ENCODE assay signal across 16 cellular contexts in genomic region chr3:18712713-18713575, GRCh38.
DNase-seq lines count a peak whose midpoint lies in the region; ATAC-seq and TF ChIP-seq lines count a peak whose summit lies in the region.
"Had no signal": no experiment of that assay in that cellular context is flagged by ENCODE, and none has a peak within 500 bp of the region (broad histone marks: within the 10 kb centered on the region; RNA-seq: fewer than 3 reads in every experiment).

No MANE protein-coding gene starts in this region.

- no peaks in the 10 kb centered on the region for H3K4me1 Mint-ChIP-seq in GM23338
- H3K4me1 Mint-ChIP-seq in HFFc6 (ENCODE audit: low read depth) = no peaks in the 10 kb centered on the region

- no peaks in the 10 kb centered on the region for H4K20me1 ChIP-seq in GM23338 (replicated peaks; ENCODE audit: insufficient read depth)

- H3K36me3 Mint-ChIP-seq in GM23338 (ENCODE audit: low read depth) (no peaks in the 10 kb centered on the region), HFFc6 (ENCODE audit: low read depth) (peaks cover 5% of the 10 kb centered on the region; the same call in 1 of the 2 replicates)
- H3K36me3 Mint-ChIP-seq in activated naive CD4-positive, alpha-beta T cell treated with anti-CD3 and anti-CD28 coated beads, Interleukin-2, amount 50 U/mL, for 72 hours = peaks cover 20 to 54% of the 10 kb centered on the region in 2 donors

- H3K27me3 Mint-ChIP-seq in GM23338 (ENCODE audit: insufficient read depth, low read depth, poor library complexity) (no peaks in the 10 kb centered on the region), HFFc6 (ENCODE audit: insufficient read depth) (peaks cover 5% of the 10 kb centered on the region; the same call in 1 of the 2 replicates)
- H3K27me3 Mint-ChIP-seq: B cell had no signal

- ATAC-seq in GM23338 = no peak
- ATAC-seq in activated naive CD4-positive, alpha-beta T cell treated with anti-CD3 and anti-CD28 coated beads, Interleukin-2, amount 50 U/mL, for 72 hours = peak; percentile 82 to 93
- ATAC-seq: left lung, PC-3, psoas muscle had no signal

- H3K27ac ChIP-seq in GM23338 (ENCODE audit: low read depth) (no peak overlapping the region), coronary artery (no peak overlapping the region)
- H3K27ac ChIP-seq: left lung, psoas muscle, VCaP had no signal

- TF ChIP-seq CTCF in GM23338 (conservative IDR thresholded peaks at IDR 0.05; ENCODE audit: low read depth in 2 of 2) = no peak
- no peak for TF ChIP-seq CTCF in coronary artery (IDR thresholded peaks at IDR 0.05)
- no peak for TF ChIP-seq CTCF in HFFc6 (IDR thresholded peaks at IDR 0.05)

- no peaks in the 10 kb centered on the region for H3K79me2 ChIP-seq in GM23338 (replicated peaks; ENCODE audit: insufficient read depth)

- H3K4me3 ChIP-seq in GM23338 (no peak overlapping the region), coronary artery (no peak overlapping the region)
- H3K4me3 ChIP-seq: left lung, psoas muscle had no signal

- DNase-seq in GM23338 (ENCODE audit: low spot score) = no peak
- peak; percentile 37 for DNase-seq in activated CD4-positive, CD25-positive, alpha-beta regulatory T cell treated with anti-CD3 and anti-CD28 coated beads, Interleukin-2, amount 50 U/mL, for 72 hours
- DNase-seq in activated naive CD4-positive, alpha-beta T cell treated with anti-CD3 and anti-CD28 coated beads, Interleukin-2, amount 50 U/mL, for 72 hours (ENCODE audit: low spot score in 2 of 2) = peak in 1 of 2 donors; percentile 61
- DNase-seq in stimulated activated CD4-positive, alpha-beta T cell treated with anti-CD3 and anti-CD28 coated beads, Interleukin-4, amount 100 ng/mL, for 24 hours = peak; percentile 40
- no peak for DNase-seq in coronary artery (ENCODE audit: low spot score)
- no peak for DNase-seq in HFFc6
- no peak for DNase-seq in hepatic stellate cell (ENCODE audit: low spot score)
- DNase-seq: effector memory CD4-positive, alpha-beta T cell; left lung; NCI-H187; NCI-H524 treated with DMSO at 0.1 percent for 48 hours; PC-3; psoas muscle; SK-N-SH had no signal

- H3K9me2 ChIP-seq in GM23338 (ENCODE audit: insufficient read depth) = peaks cover 17% of the 10 kb centered on the region
- H3K9me2 ChIP-seq: SK-N-SH had no signal

- H3K4me3 Mint-ChIP-seq in GM23338 (no peak overlapping the region), HFFc6 (no peak overlapping the region)
- H3K4me3 Mint-ChIP-seq: B cell had no signal

- H3K9me3 Mint-ChIP-seq in GM23338 = no peaks in the 10 kb centered on the region
- H3K9me3 Mint-ChIP-seq in activated naive CD4-positive, alpha-beta T cell treated with anti-CD3 and anti-CD28 coated beads, Interleukin-2, amount 50 U/mL, for 72 hours = peaks cover 22 to 34% of the 10 kb centered on the region in 2 donors
- peaks cover 54% of the 10 kb centered on the region for H3K9me3 Mint-ChIP-seq in HFFc6

- H3F3A ChIP-seq in GM23338 (replicated peaks; ENCODE audit: low read depth) = no peaks in the 10 kb centered on the region

- no peaks in the 10 kb centered on the region for H3K36me3 ChIP-seq in GM23338 (ENCODE audit: insufficient read depth)
- H3K36me3 ChIP-seq: left lung had no signal

- 0 out of 2 replicates have a peak overlapping the region, but pooled peaks have one; percentile 9 for H3K27ac Mint-ChIP-seq in GM23338
- peak overlapping the region; percentile 99 to 100 for H3K27ac Mint-ChIP-seq in activated naive CD4-positive, alpha-beta T cell treated with anti-CD3 and anti-CD28 coated beads, Interleukin-2, amount 50 U/mL, for 72 hours
- H3K27ac Mint-ChIP-seq in HFFc6 = no peak overlapping the region
- H3K27ac Mint-ChIP-seq: B cell had no signal

- H2AFZ ChIP-seq in GM23338 = no peak overlapping the region; the same call in 1 of the 2 replicates

- H3K4me2 ChIP-seq in GM23338 = no peak overlapping the region
- H3K4me2 ChIP-seq: SK-N-SH had no signal

- H3K27me3 ChIP-seq in GM23338 (ENCODE audit: insufficient read depth) = no peaks in the 10 kb centered on the region
- H3K27me3 ChIP-seq: left lung had no signal

- H3K4me1 ChIP-seq in GM23338 (ENCODE audit: insufficient read depth) = no peaks in the 10 kb centered on the region; the same call in 1 of the 2 replicates
- H3K4me1 ChIP-seq: left lung, psoas muscle had no signal

TF ChIP-seq in GM23338, 12 proteins besides CTCF, POLR2A, EP300 and RAD21:
- no peak for TF ChIP-seq POLR2AphosphoS5 (IDR thresholded peaks at IDR 0.05; ENCODE audit: low read depth)

Comparison
In these comparisons a context has a peak if more than half of its experiments do, and no peak if none do; other contexts are left out.
1. DNase-seq: peak in activated CD4-positive, CD25-positive, alpha-beta regulatory T cell treated with anti-CD3 and anti-CD28 coated beads, Interleukin-2, amount 50 U/mL, for 72 hours (single experiment) and stimulated activated CD4-positive, alpha-beta T cell treated with anti-CD3 and anti-CD28 coated beads, Interleukin-4, amount 100 ng/mL, for 24 hours (single experiment); none in GM23338 (single experiment), coronary artery (single experiment), HFFc6 (single experiment) and hepatic stellate cell (single experiment).